ENCODE assay signal across 17 cellular contexts in the genomic region with DNA sequence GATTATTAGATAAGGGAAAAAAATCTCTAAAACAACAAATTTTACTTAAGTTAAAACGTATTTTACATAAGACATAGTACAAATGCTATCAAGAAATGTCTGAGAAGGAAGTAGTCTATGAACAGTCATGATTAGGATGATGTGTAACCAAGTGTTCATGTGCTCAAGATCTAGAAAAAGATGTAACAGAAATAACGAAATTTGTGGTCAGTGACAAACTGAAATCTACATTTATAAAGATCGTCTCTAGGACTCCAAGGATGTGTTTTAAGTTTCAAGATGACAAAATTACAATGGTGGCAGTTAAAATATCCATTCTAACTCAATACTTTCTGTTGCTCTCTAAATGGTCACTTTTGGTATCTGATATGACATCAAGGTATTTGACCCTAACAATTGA. TPM values are rescaled to one million over a fixed set of nuclear protein-coding genes. Genes with fewer than 3 reads are reported as not detected.
DNase-seq lines count a peak whose midpoint lies in the region; TF ChIP-seq lines count a peak whose summit lies in the region.
"Had no signal": no experiment of that assay in that cellular context is flagged by ENCODE, and none has a peak within 500 bp of the region (broad histone marks: within the 10 kb centered on the region; RNA-seq: fewer than 3 reads in every experiment).

No MANE protein-coding gene starts in this region.

- no peak overlapping the region for H3K4me3 ChIP-seq in breast epithelium
- H3K4me3 ChIP-seq: thyroid gland had no signal

- intact Hi-C loops in MCF 10A (cut with micrococcal nuclease), result no loop called here
- intact Hi-C loops in breast epithelium (cut with DNase I; ENCODE audit: low total_unique reads), result no loop called here
- intact Hi-C loops in activated CD4-positive, alpha-beta memory T cell treated with anti-CD3 and anti-CD28 coated beads for 36 hours (cut with micrococcal nuclease), result loop anchor here (1.0 to 5.0 kb wide), 2 partner anchors 17 to 66 kb away; a partner anchor contains a TSS

- peaks cover 39% of the 10 kb centered on the region for H3K36me3 Mint-ChIP-seq in MCF 10A (ENCODE audit: insufficient read depth, unreplicated experiment)
- H3K36me3 Mint-ChIP-seq in activated CD4-positive, alpha-beta memory T cell treated with anti-CD3 and anti-CD28 coated beads for 36 hours, result peaks cover 28% of the 10 kb centered on the region

- no peaks in the 10 kb centered on the region for H3K27me3 ChIP-seq in breast epithelium
- H3K27me3 ChIP-seq: foreskin keratinocyte, thyroid gland had no signal

- DNase-seq in MCF 10A (ENCODE audit: unreplicated experiment), result no peak
- DNase-seq in breast epithelium (ENCODE audit: low spot score in 2 of 2), result no peak
- peak; percentile 24 for DNase-seq in GM20000 (ENCODE audit: low spot score)
- no peak for DNase-seq in activated CD4-positive, alpha-beta memory T cell treated with anti-CD3 and anti-CD28 coated beads for 36 hours
- no peak for DNase-seq in T1000 (lab: John Stamatoyannopoulos, UW)
- DNase-seq in C1 segment of cervical spinal cord (lab: John Stamatoyannopoulos, UW), result no peak
- DNase-seq in NCI-H446 treated with DMSO at 0.1 percent for 48 hours (lab: John Stamatoyannopoulos, UW), result no peak
- DNase-seq: amygdala; foreskin keratinocyte; hypothalamus; mesenchymal stem cell; naive thymus-derived CD4-positive, alpha-beta T cell; NCI-H187 treated with DMSO at 0.1 percent for 48 hours; NCI-H2227 treated with DMSO at 0.1 percent for 48 hours; thyroid gland had no signal

- no peaks in the 10 kb centered on the region for H3K9me3 ChIP-seq in breast epithelium
- H3K9me3 ChIP-seq: thyroid gland had no signal

- TSS peak; percentile 8 for BruUV-seq in MCF 10A (replicated peaks; lab: Mats Ljungman, UMichigan)

- peaks cover 6% of the 10 kb centered on the region for H3K4me1 Mint-ChIP-seq in MCF 10A (ENCODE audit: insufficient read depth, unreplicated experiment)
- peaks cover 29% of the 10 kb centered on the region for H3K4me1 Mint-ChIP-seq in activated CD4-positive, alpha-beta memory T cell treated with anti-CD3 and anti-CD28 coated beads for 36 hours (ENCODE audit: low read depth)

- H3K9me3 Mint-ChIP-seq in MCF 10A (ENCODE audit: unreplicated experiment), result no peaks in the 10 kb centered on the region
- no peaks in the 10 kb centered on the region for H3K9me3 Mint-ChIP-seq in activated CD4-positive, alpha-beta memory T cell treated with anti-CD3 and anti-CD28 coated beads for 36 hours
- H3K9me3 Mint-ChIP-seq: naive thymus-derived CD4-positive, alpha-beta T cell; stimulated activated memory B cell treated with anti-CD40 and anti-IgM and Interleukin-4, amounts not matched to agents 10 μg/mL and 1 μg/mL and 100 μg/mL, for 72 hours had no signal

- H3K27ac Mint-ChIP-seq in MCF 10A (ENCODE audit: low read depth, unreplicated experiment), result no peak overlapping the region
- peak overlapping the region; percentile 77 for H3K27ac Mint-ChIP-seq in activated CD4-positive, alpha-beta memory T cell treated with anti-CD3 and anti-CD28 coated beads for 36 hours

- no peaks in the 10 kb centered on the region for H3K4me1 ChIP-seq in breast epithelium
- H3K4me1 ChIP-seq: parathyroid adenoma, thyroid gland had no signal

- CTCF ChIA-PET in MCF 10A (lab: Yijun Ruan, JAX), result no interaction called here
- CTCF ChIA-PET in activated CD4-positive, alpha-beta memory T cell treated with anti-CD3 and anti-CD28 coated beads for 36 hours (lab: Charles Lee), result no interaction called here

- TF ChIP-seq POLR2A in breast epithelium (IDR thresholded peaks at IDR 0.05), result no peak

- no peak overlapping the region for H3K4me3 Mint-ChIP-seq in MCF 10A (ENCODE audit: unreplicated experiment)
- no peak overlapping the region for H3K4me3 Mint-ChIP-seq in activated CD4-positive, alpha-beta memory T cell treated with anti-CD3 and anti-CD28 coated beads for 36 hours
- H3K4me3 Mint-ChIP-seq: naive thymus-derived CD4-positive, alpha-beta T cell; stimulated activated memory B cell treated with anti-CD40 and anti-IgM and Interleukin-4, amounts not matched to agents 10 μg/mL and 1 μg/mL and 100 μg/mL, for 72 hours had no signal

- TF ChIP-seq CTCF in MCF 10A (IDR thresholded peaks at IDR 0.05; ENCODE audit: unreplicated experiment) (no peak), breast epithelium (IDR thresholded peaks at IDR 0.05) (no peak), GM20000 (IDR thresholded peaks at IDR 0.05; ENCODE audit: extremely low read depth, missing control alignments) (no peak)

- H3K27ac ChIP-seq in breast epithelium, result no peak overlapping the region
- H3K27ac ChIP-seq: foreskin keratinocyte, parathyroid adenoma, thyroid gland had no signal

- H3K27me3 Mint-ChIP-seq in MCF 10A (ENCODE audit: insufficient read depth, unreplicated experiment), result no peaks in the 10 kb centered on the region
- H3K27me3 Mint-ChIP-seq in activated CD4-positive, alpha-beta memory T cell treated with anti-CD3 and anti-CD28 coated beads for 36 hours, result no peaks in the 10 kb centered on the region
- H3K27me3 Mint-ChIP-seq: naive thymus-derived CD4-positive, alpha-beta T cell; stimulated activated memory B cell treated with anti-CD40 and anti-IgM and Interleukin-4, amounts not matched to agents 10 μg/mL and 1 μg/mL and 100 μg/mL, for 72 hours had no signal

- H3K36me3 ChIP-seq in breast epithelium, result no peaks in the 10 kb centered on the region

- POLR2A ChIA-PET in MCF 10A (lab: Yijun Ruan, JAX), result interaction anchor here (0.9 kb wide), 2 partner anchors 15 to 16 kb away, joined by 3 to 4 read pairs; no protein-coding TSS in a partner anchor
- POLR2A ChIA-PET in activated CD4-positive, alpha-beta memory T cell treated with anti-CD3 and anti-CD28 coated beads for 36 hours (lab: Charles Lee), result interaction anchor here (1.2 kb wide), 1 partner anchor 17 kb away, joined by 3 read pairs; a partner anchor contains a TSS

RNA-seq across cellular contexts. Expression of a gene that starts 17.2 kb away (rescaled TPM):
- 34.8 and 37.4 TPM in 2 replicates for total RNA-seq in MCF 10A (2022)
- total RNA-seq in breast epithelium, result 10 to 100 TPM; 42.0 to 79.0 (median 49.5) TPM
- total RNA-seq in activated CD4-positive, alpha-beta memory T cell treated with anti-CD3 and anti-CD28 coated beads for 36 hours, result 10 to 100 TPM; 48.4 to 50.2 TPM

RNA-seq across cellular contexts. Expression of a gene that starts 45.3 kb away (rescaled TPM):
- 1.8 and 2.4 TPM in 2 replicates for total RNA-seq in MCF 10A (2022)
- 1 to 10 TPM; 2.6 to 4.2 (median 2.9) TPM for total RNA-seq in breast epithelium
- total RNA-seq in activated CD4-positive, alpha-beta memory T cell treated with anti-CD3 and anti-CD28 coated beads for 36 hours, result 1 to 10 TPM; 2.1 to 2.5 TPM
